In the genomic region with DNA sequence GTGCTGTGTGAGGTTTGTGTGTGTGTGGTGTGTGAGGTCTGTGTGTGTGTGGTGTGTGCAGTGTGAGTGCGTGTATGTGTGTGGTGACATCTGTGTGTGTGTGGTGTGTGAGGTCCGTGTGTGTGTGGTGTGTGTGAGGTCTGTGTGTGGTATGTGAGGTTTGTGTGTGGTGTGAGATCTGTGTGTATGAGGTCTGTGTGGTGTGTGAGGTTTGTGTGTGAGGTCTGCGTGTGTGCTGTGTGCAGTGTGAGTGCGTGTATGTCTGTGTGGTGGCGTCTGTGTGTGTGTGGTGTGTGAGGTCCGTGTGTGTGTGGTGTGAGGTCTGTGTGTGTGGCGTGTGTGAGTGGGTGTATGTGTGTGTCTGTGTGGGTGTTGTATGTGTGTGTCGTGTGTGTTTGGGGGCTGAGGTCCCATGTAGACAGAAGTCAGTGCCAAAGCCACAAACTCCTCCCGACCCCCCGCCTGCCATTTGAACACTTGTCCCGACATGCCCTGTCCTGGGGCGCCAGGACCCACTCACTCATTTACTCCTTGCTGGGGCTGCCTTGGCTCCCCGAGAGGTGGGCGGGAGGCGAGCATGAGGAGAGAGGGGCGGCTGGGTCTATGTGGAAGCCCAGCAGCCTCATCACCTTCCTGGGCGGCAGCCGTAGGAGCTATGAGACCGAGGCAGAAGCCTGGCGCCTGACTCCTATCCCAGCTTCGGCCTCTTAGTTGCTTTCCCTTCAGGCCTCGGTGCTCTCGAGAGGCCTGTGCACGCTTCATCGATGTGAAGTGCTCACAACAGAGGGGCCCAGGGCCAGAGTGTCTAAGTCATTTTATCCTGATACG, we compare ENCODE assay signal across 1 cellular context.
TF ChIP-seq lines count a peak whose summit lies in the region.

No MANE protein-coding gene starts in this region.

TF ChIP-seq in HEK293, 187 proteins besides CTCF, POLR2A, EP300 and RAD21:
- TF ChIP-seq, protein P1, sequence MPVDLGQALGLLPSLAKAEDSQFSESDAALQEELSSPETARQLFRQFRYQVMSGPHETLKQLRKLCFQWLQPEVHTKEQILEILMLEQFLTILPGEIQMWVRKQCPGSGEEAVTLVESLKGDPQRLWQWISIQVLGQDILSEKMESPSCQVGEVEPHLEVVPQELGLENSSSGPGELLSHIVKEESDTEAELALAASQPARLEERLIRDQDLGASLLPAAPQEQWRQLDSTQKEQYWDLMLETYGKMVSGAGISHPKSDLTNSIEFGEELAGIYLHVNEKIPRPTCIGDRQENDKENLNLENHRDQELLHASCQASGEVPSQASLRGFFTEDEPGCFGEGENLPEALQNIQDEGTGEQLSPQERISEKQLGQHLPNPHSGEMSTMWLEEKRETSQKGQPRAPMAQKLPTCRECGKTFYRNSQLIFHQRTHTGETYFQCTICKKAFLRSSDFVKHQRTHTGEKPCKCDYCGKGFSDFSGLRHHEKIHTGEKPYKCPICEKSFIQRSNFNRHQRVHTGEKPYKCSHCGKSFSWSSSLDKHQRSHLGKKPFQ (tag by site-specific recombination; IDR thresholded peaks at IDR 0.05) = peak; percentile 76
- peak; percentile 95 for TF ChIP-seq ZFHX2 (tag by site-specific recombination; conservative IDR thresholded peaks at IDR 0.05)
- TF ChIP-seq ZNF311 (tag by site-specific recombination; IDR thresholded peaks at IDR 0.05; ENCODE audit: borderline replicate concordance) = peak; percentile 46; the same call in 1 of the 2 replicates
- TF ChIP-seq EGR2 (tag by site-specific recombination; IDR thresholded peaks at IDR 0.05; ENCODE audit: low read depth) = peak; percentile 94
- TF ChIP-seq, protein P2, sequence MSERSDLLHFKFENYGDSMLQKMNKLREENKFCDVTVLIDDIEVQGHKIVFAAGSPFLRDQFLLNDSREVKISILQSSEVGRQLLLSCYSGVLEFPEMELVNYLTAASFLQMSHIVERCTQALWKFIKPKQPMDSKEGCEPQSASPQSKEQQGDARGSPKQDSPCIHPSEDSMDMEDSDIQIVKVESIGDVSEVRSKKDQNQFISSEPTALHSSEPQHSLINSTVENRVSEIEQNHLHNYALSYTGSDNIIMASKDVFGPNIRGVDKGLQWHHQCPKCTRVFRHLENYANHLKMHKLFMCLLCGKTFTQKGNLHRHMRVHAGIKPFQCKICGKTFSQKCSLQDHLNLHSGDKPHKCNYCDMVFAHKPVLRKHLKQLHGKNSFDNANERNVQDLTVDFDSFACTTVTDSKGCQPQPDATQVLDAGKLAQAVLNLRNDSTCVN (tag by site-specific recombination; optimal IDR thresholded peaks at IDR 0.05) = peak; percentile 15
- TF ChIP-seq, protein P3, sequence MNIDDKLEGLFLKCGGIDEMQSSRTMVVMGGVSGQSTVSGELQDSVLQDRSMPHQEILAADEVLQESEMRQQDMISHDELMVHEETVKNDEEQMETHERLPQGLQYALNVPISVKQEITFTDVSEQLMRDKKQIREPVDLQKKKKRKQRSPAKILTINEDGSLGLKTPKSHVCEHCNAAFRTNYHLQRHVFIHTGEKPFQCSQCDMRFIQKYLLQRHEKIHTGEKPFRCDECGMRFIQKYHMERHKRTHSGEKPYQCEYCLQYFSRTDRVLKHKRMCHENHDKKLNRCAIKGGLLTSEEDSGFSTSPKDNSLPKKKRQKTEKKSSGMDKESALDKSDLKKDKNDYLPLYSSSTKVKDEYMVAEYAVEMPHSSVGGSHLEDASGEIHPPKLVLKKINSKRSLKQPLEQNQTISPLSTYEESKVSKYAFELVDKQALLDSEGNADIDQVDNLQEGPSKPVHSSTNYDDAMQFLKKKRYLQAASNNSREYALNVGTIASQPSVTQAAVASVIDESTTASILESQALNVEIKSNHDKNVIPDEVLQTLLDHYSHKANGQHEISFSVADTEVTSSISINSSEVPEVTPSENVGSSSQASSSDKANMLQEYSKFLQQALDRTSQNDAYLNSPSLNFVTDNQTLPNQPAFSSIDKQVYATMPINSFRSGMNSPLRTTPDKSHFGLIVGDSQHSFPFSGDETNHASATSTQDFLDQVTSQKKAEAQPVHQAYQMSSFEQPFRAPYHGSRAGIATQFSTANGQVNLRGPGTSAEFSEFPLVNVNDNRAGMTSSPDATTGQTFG (tag by site-specific recombination; IDR thresholded peaks at IDR 0.05; ENCODE audit: borderline replicate concordance) = 0 out of 2 replicates have a peak, but pooled peaks have one; percentile 47
- no peak for TF ChIP-seq SP7 (tag by site-specific recombination; IDR thresholded peaks at IDR 0.05)
- TF ChIP-seq ZFP37 (tag by site-specific recombination; IDR thresholded peaks at IDR 0.05) = no peak
- no peak for TF ChIP-seq ZNF140 (tag by site-specific recombination; IDR thresholded peaks at IDR 0.05)
- TF ChIP-seq, protein P4, sequence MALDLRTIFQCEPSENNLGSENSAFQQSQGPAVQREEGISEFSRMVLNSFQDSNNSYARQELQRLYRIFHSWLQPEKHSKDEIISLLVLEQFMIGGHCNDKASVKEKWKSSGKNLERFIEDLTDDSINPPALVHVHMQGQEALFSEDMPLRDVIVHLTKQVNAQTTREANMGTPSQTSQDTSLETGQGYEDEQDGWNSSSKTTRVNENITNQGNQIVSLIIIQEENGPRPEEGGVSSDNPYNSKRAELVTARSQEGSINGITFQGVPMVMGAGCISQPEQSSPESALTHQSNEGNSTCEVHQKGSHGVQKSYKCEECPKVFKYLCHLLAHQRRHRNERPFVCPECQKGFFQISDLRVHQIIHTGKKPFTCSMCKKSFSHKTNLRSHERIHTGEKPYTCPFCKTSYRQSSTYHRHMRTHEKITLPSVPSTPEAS (tag by site-specific recombination; IDR thresholded peaks at IDR 0.05) = 0 out of 2 replicates have a peak, but pooled peaks have one; percentile 23
- TF ChIP-seq ZIC2 (tag by site-specific recombination; IDR thresholded peaks at IDR 0.05) = peak; percentile 59
- TF ChIP-seq, protein P5, sequence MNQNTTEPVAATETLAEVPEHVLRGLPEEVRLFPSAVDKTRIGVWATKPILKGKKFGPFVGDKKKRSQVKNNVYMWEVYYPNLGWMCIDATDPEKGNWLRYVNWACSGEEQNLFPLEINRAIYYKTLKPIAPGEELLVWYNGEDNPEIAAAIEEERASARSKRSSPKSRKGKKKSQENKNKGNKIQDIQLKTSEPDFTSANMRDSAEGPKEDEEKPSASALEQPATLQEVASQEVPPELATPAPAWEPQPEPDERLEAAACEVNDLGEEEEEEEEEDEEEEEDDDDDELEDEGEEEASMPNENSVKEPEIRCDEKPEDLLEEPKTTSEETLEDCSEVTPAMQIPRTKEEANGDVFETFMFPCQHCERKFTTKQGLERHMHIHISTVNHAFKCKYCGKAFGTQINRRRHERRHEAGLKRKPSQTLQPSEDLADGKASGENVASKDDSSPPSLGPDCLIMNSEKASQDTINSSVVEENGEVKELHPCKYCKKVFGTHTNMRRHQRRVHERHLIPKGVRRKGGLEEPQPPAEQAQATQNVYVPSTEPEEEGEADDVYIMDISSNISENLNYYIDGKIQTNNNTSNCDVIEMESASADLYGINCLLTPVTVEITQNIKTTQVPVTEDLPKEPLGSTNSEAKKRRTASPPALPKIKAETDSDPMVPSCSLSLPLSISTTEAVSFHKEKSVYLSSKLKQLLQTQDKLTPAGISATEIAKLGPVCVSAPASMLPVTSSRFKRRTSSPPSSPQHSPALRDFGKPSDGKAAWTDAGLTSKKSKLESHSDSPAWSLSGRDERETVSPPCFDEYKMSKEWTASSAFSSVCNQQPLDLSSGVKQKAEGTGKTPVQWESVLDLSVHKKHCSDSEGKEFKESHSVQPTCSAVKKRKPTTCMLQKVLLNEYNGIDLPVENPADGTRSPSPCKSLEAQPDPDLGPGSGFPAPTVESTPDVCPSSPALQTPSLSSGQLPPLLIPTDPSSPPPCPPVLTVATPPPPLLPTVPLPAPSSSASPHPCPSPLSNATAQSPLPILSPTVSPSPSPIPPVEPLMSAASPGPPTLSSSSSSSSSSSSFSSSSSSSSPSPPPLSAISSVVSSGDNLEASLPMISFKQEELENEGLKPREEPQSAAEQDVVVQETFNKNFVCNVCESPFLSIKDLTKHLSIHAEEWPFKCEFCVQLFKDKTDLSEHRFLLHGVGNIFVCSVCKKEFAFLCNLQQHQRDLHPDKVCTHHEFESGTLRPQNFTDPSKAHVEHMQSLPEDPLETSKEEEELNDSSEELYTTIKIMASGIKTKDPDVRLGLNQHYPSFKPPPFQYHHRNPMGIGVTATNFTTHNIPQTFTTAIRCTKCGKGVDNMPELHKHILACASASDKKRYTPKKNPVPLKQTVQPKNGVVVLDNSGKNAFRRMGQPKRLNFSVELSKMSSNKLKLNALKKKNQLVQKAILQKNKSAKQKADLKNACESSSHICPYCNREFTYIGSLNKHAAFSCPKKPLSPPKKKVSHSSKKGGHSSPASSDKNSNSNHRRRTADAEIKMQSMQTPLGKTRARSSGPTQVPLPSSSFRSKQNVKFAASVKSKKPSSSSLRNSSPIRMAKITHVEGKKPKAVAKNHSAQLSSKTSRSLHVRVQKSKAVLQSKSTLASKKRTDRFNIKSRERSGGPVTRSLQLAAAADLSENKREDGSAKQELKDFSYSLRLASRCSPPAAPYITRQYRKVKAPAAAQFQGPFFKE (tag by site-specific recombination; IDR thresholded peaks at IDR 0.05; ENCODE audit: borderline replicate concordance) = no peak
- TF ChIP-seq, protein P6, sequence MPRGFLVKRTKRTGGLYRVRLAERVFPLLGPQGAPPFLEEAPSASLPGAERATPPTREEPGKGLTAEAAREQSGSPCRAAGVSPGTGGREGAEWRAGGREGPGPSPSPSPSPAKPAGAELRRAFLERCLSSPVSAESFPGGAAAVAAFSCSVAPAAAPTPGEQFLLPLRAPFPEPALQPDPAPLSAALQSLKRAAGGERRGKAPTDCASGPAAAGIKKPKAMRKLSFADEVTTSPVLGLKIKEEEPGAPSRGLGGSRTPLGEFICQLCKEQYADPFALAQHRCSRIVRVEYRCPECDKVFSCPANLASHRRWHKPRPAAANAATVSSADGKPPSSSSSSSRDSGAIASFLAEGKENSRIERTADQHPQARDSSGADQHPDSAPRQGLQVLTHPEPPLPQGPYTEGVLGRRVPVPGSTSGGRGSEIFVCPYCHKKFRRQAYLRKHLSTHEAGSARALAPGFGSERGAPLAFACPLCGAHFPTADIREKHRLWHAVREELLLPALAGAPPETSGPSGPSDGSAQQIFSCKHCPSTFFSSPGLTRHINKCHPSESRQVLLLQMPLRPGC (tag by site-specific recombination; IDR thresholded peaks at IDR 0.05) = 0 out of 2 replicates have a peak, but pooled peaks have one; percentile 28
